20 cellular contexts compared by ENCODE assay signal in the genomic region with DNA sequence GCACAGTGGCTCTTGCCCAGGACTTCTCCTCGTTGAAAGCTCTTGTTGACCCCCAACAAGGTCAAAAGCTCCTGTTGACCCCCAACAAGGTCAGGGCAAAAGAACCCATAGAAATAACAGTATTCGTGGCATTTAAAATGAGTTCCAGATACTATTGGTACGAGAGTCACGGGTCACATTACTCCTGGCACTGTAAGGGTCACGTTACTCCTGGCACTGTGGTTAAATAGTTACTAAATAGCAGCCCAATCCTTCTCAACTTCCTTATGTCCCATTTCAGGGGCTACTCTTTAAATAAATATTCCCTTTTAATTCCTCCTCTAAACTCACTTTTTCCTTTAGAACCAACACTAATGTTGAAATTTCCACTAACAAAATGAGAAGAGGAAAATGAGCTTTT. TPM values are rescaled to one million over a fixed set of nuclear protein-coding genes. Genes with fewer than 3 reads are reported as not detected.
"Had no signal": no experiment of that assay in that cellular context is flagged by ENCODE, and none has a peak within 500 bp of the region (broad histone marks: within the 10 kb centered on the region; RNA-seq: fewer than 3 reads in every experiment).

No MANE protein-coding gene starts in this region.

- H3K4me3 ChIP-seq: colonic mucosa, gastrocnemius medialis, heart right ventricle, mucosa of descending colon, psoas muscle, stomach, thoracic aorta, transverse colon had no signal

- H3K9me3 Mint-ChIP-seq: endodermal cell, natural killer cell had no signal

- H3K4me3 Mint-ChIP-seq: endodermal cell, natural killer cell had no signal

- ATAC-seq: esophagus mucosa, gastrocnemius medialis, heart right ventricle, left colon, mucosa of descending colon, natural killer cell, psoas muscle had no signal

- H3K36me3 Mint-ChIP-seq: natural killer cell had no signal

- H3K27ac Mint-ChIP-seq: endodermal cell, natural killer cell had no signal

- FAIRE-seq: small intestine, urothelium cell line had no signal

- H3K4me1 Mint-ChIP-seq: natural killer cell had no signal

- DNase-seq: colonic mucosa; dermis blood vessel endothelial cell; endodermal cell; gastrocnemius medialis; heart right ventricle; islet precursor cell; left colon; mammary epithelial cell; mucosa of descending colon; natural killer cell; small intestine; stimulated activated CD4-positive, alpha-beta T cell treated with anti-CD3 and anti-CD28 coated beads, Interleukin-12 subunit alpha, Interleukin-12 subunit beta, amount 100 ng/mL, for 4 hours; stimulated activated naive CD4-positive, alpha-beta T cell; stomach; substantia nigra; transverse colon had no signal

RNA-seq across cellular contexts. Expression of gene ADCY5, which starts 18.2 kb away (rescaled TPM):
- total RNA-seq: natural killer cell had no signal
